2 cellular contexts compared by ENCODE assay signal in the genomic region with DNA sequence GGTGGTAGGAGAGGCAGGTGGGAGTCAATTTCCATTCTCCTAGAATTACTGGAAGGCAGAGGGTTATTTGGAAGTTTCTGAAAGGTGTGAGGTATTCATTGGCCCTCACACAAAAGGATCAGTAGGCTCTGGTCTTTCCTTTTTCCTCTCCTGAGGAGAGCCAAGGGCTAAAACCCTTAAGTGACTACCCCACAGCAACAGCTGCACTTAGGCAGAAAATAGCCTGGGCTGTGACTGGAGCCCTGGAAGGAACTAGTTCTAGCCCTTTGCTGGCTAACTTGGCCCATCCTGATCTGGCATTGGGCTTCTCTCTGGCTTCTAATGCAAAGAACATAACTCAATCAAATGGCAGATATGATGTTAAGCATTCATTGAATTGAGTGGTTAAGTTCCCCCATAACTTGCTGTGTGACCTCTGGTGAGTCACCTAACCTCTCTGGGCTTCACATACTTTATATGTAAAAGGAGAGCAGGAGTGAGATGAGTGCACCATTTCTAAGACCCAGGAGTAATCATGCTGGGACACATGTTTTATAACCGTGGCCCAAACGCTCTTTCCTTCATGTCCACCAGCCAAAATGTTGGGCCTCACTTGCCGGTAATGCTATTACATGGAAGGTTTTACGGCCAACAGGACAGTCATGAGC.
A peak's percentile ranks its signal among the peaks of the same experiment; 100 is the strongest.
TF ChIP-seq lines count a peak whose summit lies in the region.

No MANE protein-coding gene starts in this region.

TF ChIP-seq in HepG2, 621 proteins besides CTCF, POLR2A, EP300 and RAD21:
- TF ChIP-seq NFKB2 (CRISPR knock-in tag; IDR thresholded peaks at IDR 0.05; ENCODE audit: borderline replicate concordance) (no peak), ZNF768 (CRISPR knock-in tag; IDR thresholded peaks at IDR 0.05) (peak; percentile 83; the same call in 1 of the 2 replicates), ZNF335 (CRISPR knock-in tag; IDR thresholded peaks at IDR 0.05) (no peak)
- TF ChIP-seq, protein P1, sequence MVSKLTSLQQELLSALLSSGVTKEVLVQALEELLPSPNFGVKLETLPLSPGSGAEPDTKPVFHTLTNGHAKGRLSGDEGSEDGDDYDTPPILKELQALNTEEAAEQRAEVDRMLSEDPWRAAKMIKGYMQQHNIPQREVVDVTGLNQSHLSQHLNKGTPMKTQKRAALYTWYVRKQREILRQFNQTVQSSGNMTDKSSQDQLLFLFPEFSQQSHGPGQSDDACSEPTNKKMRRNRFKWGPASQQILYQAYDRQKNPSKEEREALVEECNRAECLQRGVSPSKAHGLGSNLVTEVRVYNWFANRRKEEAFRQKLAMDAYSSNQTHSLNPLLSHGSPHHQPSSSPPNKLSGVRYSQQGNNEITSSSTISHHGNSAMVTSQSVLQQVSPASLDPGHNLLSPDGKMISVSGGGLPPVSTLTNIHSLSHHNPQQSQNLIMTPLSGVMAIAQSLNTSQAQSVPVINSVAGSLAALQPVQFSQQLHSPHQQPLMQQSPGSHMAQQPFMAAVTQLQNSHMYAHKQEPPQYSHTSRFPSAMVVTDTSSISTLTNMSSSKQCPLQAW (CRISPR knock-in tag; IDR thresholded peaks at IDR 0.05): no peak
TF ChIP-seq in HepG2: peak in this region for 1.

TF ChIP-seq in H1, 55 proteins besides CTCF, POLR2A, EP300 and RAD21:
- TF ChIP-seq SIN3A (conservative IDR thresholded peaks at IDR 0.05 in 1 of 2, IDR thresholded peaks at IDR 0.05 in 1 of 2; ENCODE audit: low read depth in 1 of 2, low read length in 2 of 2) (no peak), ZNF274 (IDR thresholded peaks at IDR 0.05; ENCODE audit: borderline replicate concordance, extremely low read depth, low read length) (no peak), KDM1A (IDR thresholded peaks at IDR 0.05; ENCODE audit: borderline replicate concordance, low read length) (peak; percentile 89), HDAC2 (IDR thresholded peaks at IDR 0.05; ENCODE audit: borderline replicate concordance in 1 of 2, low read depth in 2 of 2, low read length in 2 of 2) (0 out of 4 replicates have a peak, but pooled peaks of 1 of the 2 experiments have one; percentile 32), CHD1 (IDR thresholded peaks at IDR 0.05; ENCODE audit: low read depth, low read length) (no peak)
- TF ChIP-seq, protein P2, sequence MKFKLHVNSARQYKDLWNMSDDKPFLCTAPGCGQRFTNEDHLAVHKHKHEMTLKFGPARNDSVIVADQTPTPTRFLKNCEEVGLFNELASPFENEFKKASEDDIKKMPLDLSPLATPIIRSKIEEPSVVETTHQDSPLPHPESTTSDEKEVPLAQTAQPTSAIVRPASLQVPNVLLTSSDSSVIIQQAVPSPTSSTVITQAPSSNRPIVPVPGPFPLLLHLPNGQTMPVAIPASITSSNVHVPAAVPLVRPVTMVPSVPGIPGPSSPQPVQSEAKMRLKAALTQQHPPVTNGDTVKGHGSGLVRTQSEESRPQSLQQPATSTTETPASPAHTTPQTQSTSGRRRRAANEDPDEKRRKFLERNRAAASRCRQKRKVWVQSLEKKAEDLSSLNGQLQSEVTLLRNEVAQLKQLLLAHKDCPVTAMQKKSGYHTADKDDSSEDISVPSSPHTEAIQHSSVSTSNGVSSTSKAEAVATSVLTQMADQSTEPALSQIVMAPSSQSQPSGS (IDR thresholded peaks at IDR 0.05; ENCODE audit: low read length): no peak
